22 cellular contexts compared by ENCODE assay signal in the genomic region with DNA sequence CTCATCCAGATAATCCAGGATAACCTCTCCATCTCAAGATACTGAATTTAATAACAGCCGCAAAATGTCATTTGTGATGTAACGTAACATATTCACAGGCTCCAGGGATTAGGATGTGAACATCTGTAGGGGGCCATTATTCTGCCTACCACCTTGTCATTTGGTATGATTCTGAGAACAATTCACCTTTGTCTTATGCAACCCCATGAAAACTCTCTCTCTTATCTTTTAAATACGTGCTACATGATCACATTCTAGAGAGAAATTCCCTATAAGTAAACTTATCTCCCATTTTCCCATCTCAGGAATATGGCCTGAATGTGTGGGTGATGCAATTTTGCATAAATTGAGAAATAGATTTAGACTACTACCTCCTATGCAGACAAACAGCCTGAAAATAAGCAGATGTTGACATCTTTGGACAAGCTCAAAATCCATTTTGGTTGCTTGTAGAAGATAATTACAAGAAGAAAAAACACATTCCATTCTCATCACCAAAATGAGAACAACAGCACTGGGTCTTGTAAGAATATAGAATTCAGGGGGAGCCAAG.
"Had no signal": no experiment of that assay in that cellular context is flagged by ENCODE, and none has a peak within 500 bp of the region (broad histone marks: within the 10 kb centered on the region; RNA-seq: fewer than 3 reads in every experiment).

No MANE protein-coding gene starts in this region.

- H3K27ac ChIP-seq: KMS-11 had no signal

- DNase-seq: activated B cell treated with CpG ODN at 0.5 μM for 24 hours; activated CD4-positive, alpha-beta T cell treated with anti-CD3 and anti-CD28 coated beads for 1 hour; activated CD4-positive, alpha-beta T cell treated with anti-CD3 and anti-CD28 coated beads, Interleukin-2, amount 10 ng/mL, durations not matched to agents 24 days and 14 days; activated CD4-positive, alpha-beta T cell treated with anti-CD3 and anti-CD28 coated beads, Interleukin-2, amount 50 U/mL, for 48 hours; activated CD8-positive, alpha-beta memory T cell treated with anti-CD3 and anti-CD28 coated beads, Interleukin-2, amount 10 ng/mL, durations not matched to agents 7 days and 5 days; activated effector memory CD4-positive, alpha-beta T cell treated with Interleukin-2 at 50 U/mL for 16 hours; activated naive CD4-positive, alpha-beta T cell; activated T-cell treated with anti-CD3 and anti-CD28 coated beads, Interleukin-2, amount 50 U/mL, for 24 hours; anterior cingulate cortex; cerebellar nuclear complex; NCI-H1092; NCI-H1436 treated with DMSO at 0.1 percent for 48 hours; NCI-H1930; NCI-H2171; NCI-H2227 treated with DMSO at 0.1 percent for 48 hours; NCI-H526; NK-92 treated with Interleukin-12 subunit alpha and Interleukin-12 subunit beta, amount 100 ng/mL, for 24 hours; PC-3; SIG-M5; T-helper 2 cell; T1000 had no signal
